In the genomic region with DNA sequence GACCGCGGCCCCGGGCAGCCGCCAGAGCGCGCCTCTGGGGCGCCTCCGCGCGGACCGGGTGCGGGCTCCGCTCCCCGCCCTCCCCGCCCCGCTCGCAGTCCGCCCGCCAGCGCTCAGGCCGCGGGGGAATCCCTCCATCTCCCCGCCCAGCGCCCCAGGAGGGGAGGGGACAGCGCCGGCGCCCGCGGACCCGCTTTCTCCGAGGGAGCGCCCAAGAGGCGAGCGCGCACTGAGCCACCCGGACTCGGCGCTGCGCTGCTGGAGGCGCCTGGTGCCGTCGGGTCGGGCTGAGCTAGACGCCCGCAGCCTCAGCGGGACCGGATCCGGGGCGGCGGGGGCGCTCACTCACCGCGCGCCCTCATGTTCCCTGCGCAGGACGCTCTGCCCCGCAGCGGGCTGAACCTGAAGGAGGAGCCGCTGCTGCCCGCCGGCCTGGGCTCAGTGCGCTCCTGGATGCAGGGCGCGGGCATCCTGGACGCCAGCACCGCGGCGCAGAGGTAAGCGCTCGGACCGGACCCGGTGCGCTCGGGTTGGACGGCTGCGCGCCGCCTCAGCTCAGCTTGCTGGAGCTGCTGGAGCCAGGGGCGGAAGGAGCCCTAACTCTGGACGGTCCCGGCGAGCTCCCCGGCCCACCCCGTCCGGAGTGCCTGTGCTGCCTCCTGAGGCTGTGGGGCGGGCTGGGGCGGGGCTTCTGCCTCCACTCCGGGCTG, we compare ENCODE assay signal across 8 cellular contexts. TPM values are rescaled to one million over a fixed set of nuclear protein-coding genes. Genes with fewer than 3 reads are reported as not detected.
DNase-seq lines count a peak whose midpoint lies in the region; TF ChIP-seq lines count a peak whose summit lies in the region.

No MANE protein-coding gene starts in this region.

- H3K9me2 ChIP-seq in hepatocyte (replicated peaks; ENCODE audit: insufficient read depth), result no peaks in the 10 kb centered on the region

- H3K36me3 ChIP-seq in GM06990 (ENCODE audit: control insufficient read depth, insufficient read depth, low read length), result no peaks in the 10 kb centered on the region
- H3K36me3 ChIP-seq in OCI-LY3 (replicated peaks; ENCODE audit: low read depth, low read length), result no peaks in the 10 kb centered on the region
- H3K36me3 ChIP-seq in hepatocyte (replicated peaks; ENCODE audit: insufficient read depth, low read depth), result no peaks in the 10 kb centered on the region

- H3K4me3 ChIP-seq in GM06990 (replicated peaks; ENCODE audit: low read depth, low read length) (no peak overlapping the region), OCI-LY3 (ENCODE audit: low read length) (peak overlapping the region; percentile 61), hepatocyte (no peak overlapping the region), skin epidermis (peak overlapping the region; percentile 1 to 49 (median 23))

- H2AFZ ChIP-seq in OCI-LY3 (ENCODE audit: low read depth, low read length), result no peak overlapping the region
- peak overlapping the region; percentile 45 for H2AFZ ChIP-seq in hepatocyte

- H3K4me2 ChIP-seq in OCI-LY3 (ENCODE audit: low read length) (peak overlapping the region; percentile 47; the same call in 1 of the 2 replicates), hepatocyte (peak overlapping the region; percentile 81)

- no peaks in the 10 kb centered on the region for H3K79me2 ChIP-seq in OCI-LY3 (ENCODE audit: low read length)
- H3K79me2 ChIP-seq in hepatocyte, result no peaks in the 10 kb centered on the region

- peak; percentile 25 for DNase-seq in GM06990 (ENCODE audit: extremely low read depth, insufficient read length)
- DNase-seq in activated gamma-delta T cell treated with anti-CD3 and anti-CD28 coated beads, Interleukin-2, amount 50 U/mL, for 16 hours (ENCODE audit: low read depth), result peak; percentile 32
- DNase-seq in hepatocyte (ENCODE audit: low spot score), result peak; percentile 69
- no peak for DNase-seq in OCI-M2 (lab: John Stamatoyannopoulos, UW; ENCODE audit: unreplicated experiment)
- DNase-seq in dedifferentiated amniotic fluid mesenchymal stem cell (ENCODE audit: extremely low spot score), result no peak
- no peak for DNase-seq in NCI-H128 (lab: John Stamatoyannopoulos, UW; ENCODE audit: unreplicated experiment)

- H3K27me3 ChIP-seq in GM06990 (replicated peaks; ENCODE audit: control insufficient read depth, insufficient read depth, low read length) (peaks cover 5% of the 10 kb centered on the region), OCI-LY3 (ENCODE audit: low read depth, low read length) (peaks cover 19% of the 10 kb centered on the region), hepatocyte (peaks cover 36% of the 10 kb centered on the region)

- H3K9me3 ChIP-seq in OCI-LY3 (ENCODE audit: insufficient read depth, low read length) (no peaks in the 10 kb centered on the region), hepatocyte (ENCODE audit: low read depth) (no peaks in the 10 kb centered on the region)

- WGBS in hepatocyte (ENCODE audit: low lambda C conversion rate, missing lambda C conversion rate), result 3% methylated on average over 41 of the region's 88 CpGs

- H3K9ac ChIP-seq in OCI-LY3 (ENCODE audit: low read length), result no peak overlapping the region

- no peaks in the 10 kb centered on the region for H4K20me1 ChIP-seq in OCI-LY3 (ENCODE audit: insufficient read depth, low read length)
- no peaks in the 10 kb centered on the region for H4K20me1 ChIP-seq in hepatocyte (ENCODE audit: insufficient read depth, poor library complexity, severe bottlenecking)

- no peak overlapping the region for H3K27ac ChIP-seq in OCI-LY3 (ENCODE audit: low read length)
- H3K27ac ChIP-seq in hepatocyte, result no peak overlapping the region
- no peak overlapping the region for H3K27ac ChIP-seq in skin epidermis

- TF ChIP-seq CTCF in GM06990 (IDR thresholded peaks at IDR 0.05; ENCODE audit: insufficient read depth, low read length, poor library complexity, severe bottlenecking), result no peak
- TF ChIP-seq CTCF in OCI-LY3 (IDR thresholded peaks at IDR 0.05; ENCODE audit: low read depth, low read length), result no peak
- TF ChIP-seq CTCF in hepatocyte (IDR thresholded peaks at IDR 0.05; ENCODE audit: poor library complexity), result no peak

- H3K4me1 ChIP-seq in OCI-LY3 (ENCODE audit: low read length), result no peaks in the 10 kb centered on the region
- no peaks in the 10 kb centered on the region for H3K4me1 ChIP-seq in hepatocyte (ENCODE audit: insufficient read depth)

RNA-seq across cellular contexts. Expression of gene EBF4, which starts 0.9 kb away (rescaled TPM):
- 10.7 and 11.6 TPM in 2 replicates for total RNA-seq in hepatocyte
- polyA plus RNA-seq in hepatocyte, result 17.9 and 27.1 TPM in 2 replicates

RNA-seq across cellular contexts. Expression of gene IDH3B, which starts 29.4 kb away (rescaled TPM):
- total RNA-seq in hepatocyte, result 91.4 and 93.8 TPM in 2 replicates
- polyA plus RNA-seq in hepatocyte, result 91.1 and 128 TPM in 2 replicates

RNA-seq across cellular contexts. Expression of gene NOP56, which starts 41.0 kb away (rescaled TPM):
- 102 TPM in 2 replicates for total RNA-seq in hepatocyte
- polyA plus RNA-seq in hepatocyte, result 190 and 192 TPM in 2 replicates

Comparison
In these comparisons a context has a peak if more than half of its experiments do, and no peak if none do; other contexts are left out.
1. DNase-seq: peak in GM06990 (single experiment), activated gamma-delta T cell treated with anti-CD3 and anti-CD28 coated beads, Interleukin-2, amount 50 U/mL, for 16 hours (single experiment) and hepatocyte (single experiment); none in OCI-M2 (single experiment), dedifferentiated amniotic fluid mesenchymal stem cell (single experiment) and NCI-H128 (single experiment).
2. H3K4me3 ChIP-seq: peak in OCI-LY3 (single experiment) and skin epidermis (7 of 7); none in GM06990 (single experiment) and hepatocyte (single experiment).